16 cellular contexts compared by ENCODE assay signal in the genomic region with DNA sequence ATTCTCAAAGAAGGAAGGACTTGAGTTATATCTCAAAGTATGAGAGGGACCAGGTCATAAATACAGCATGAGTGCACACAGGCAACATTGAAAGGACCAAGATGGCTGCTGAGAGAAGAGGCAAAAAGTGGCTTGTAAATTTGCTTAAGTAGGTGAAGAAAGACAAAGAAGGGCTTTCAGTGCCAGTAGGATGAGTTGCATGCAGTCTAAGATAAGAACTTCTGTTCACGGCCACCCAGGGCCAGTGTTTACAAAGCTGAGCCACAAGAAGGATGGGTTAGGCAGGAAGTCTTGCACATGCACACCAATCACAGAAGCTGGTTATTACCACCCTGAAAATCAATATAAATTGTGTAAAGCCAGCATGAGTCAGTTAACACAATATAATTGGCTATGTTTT. TPM values are rescaled to one million over a fixed set of nuclear protein-coding genes. Genes with fewer than 3 reads are reported as not detected.
DNase-seq lines count a peak whose midpoint lies in the region; ATAC-seq and TF ChIP-seq lines count a peak whose summit lies in the region.
"Had no signal": no experiment of that assay in that cellular context is flagged by ENCODE, and none has a peak within 500 bp of the region (broad histone marks: within the 10 kb centered on the region; RNA-seq: fewer than 3 reads in every experiment).

No MANE protein-coding gene starts in this region.

- H3K4me1 Mint-ChIP-seq in activated naive CD8-positive, alpha-beta T cell treated with anti-CD3 and anti-CD28 coated beads, Interleukin-2, amount 10 ng/mL, durations not matched to agents 7 days and 5 days: peaks cover 3% of the 10 kb centered on the region
- H3K4me1 Mint-ChIP-seq in activated naive CD8-positive, alpha-beta T cell treated with anti-CD3 and anti-CD28 coated beads for 36 hours: peaks cover 5% of the 10 kb centered on the region
- peaks cover 3% of the 10 kb centered on the region for H3K4me1 Mint-ChIP-seq in activated naive CD4-positive, alpha-beta T cell treated with anti-CD3 and anti-CD28 coated beads, Interleukin-2, amount 10 ng/mL, durations not matched to agents 7 days and 5 days

- H3K27ac ChIP-seq in transverse colon (peak overlapping the region; percentile 37 to 55 (median 46)), coronary artery (no peak overlapping the region)
- H3K27ac ChIP-seq: parathyroid adenoma had no signal

- H3K4me3 ChIP-seq in transverse colon (no peak overlapping the region), coronary artery (no peak overlapping the region)
- H3K4me3 ChIP-seq: lung had no signal

- H3K36me3 ChIP-seq in transverse colon: no peaks in the 10 kb centered on the region

- in situ Hi-C loops in transverse colon (cut with MboI; ENCODE audit: low pct_ligation_motif_present in 1 of 4, low pct_unique_long_range_greater_than_20kb in 1 of 4, low sequenced_read_pairs in 3 of 4): no loop called here

- 0 to 27% methylated on average over 1 of the region's 1 CpG for WGBS in transverse colon (ENCODE audit: low coverage in 1 of 2), 2 donors

- no peak overlapping the region for H3K4me3 Mint-ChIP-seq in activated naive CD8-positive, alpha-beta T cell treated with anti-CD3 and anti-CD28 coated beads, Interleukin-2, amount 10 ng/mL, durations not matched to agents 7 days and 5 days
- H3K4me3 Mint-ChIP-seq in activated naive CD8-positive, alpha-beta T cell treated with anti-CD3 and anti-CD28 coated beads for 36 hours: no peak overlapping the region
- no peak overlapping the region for H3K4me3 Mint-ChIP-seq in activated naive CD4-positive, alpha-beta T cell treated with anti-CD3 and anti-CD28 coated beads, Interleukin-2, amount 10 ng/mL, durations not matched to agents 7 days and 5 days

- POLR2A ChIA-PET in activated naive CD8-positive, alpha-beta T cell treated with anti-CD3 and anti-CD28 coated beads, Interleukin-2, amount 10 ng/mL, durations not matched to agents 7 days and 5 days (lab: Charles Lee): no interaction called here

- H3K4me1 ChIP-seq in transverse colon: peaks cover 0 to 14% (median 6%) of the 10 kb centered on the region in 4 donors
- H3K4me1 ChIP-seq: parathyroid adenoma had no signal

- no peaks in the 10 kb centered on the region for H3K9me3 ChIP-seq in transverse colon

- H3K27ac Mint-ChIP-seq in activated naive CD8-positive, alpha-beta T cell treated with anti-CD3 and anti-CD28 coated beads, Interleukin-2, amount 10 ng/mL, durations not matched to agents 7 days and 5 days: no peak overlapping the region
- H3K27ac Mint-ChIP-seq in activated naive CD8-positive, alpha-beta T cell treated with anti-CD3 and anti-CD28 coated beads for 36 hours: no peak overlapping the region
- H3K27ac Mint-ChIP-seq in activated naive CD4-positive, alpha-beta T cell treated with anti-CD3 and anti-CD28 coated beads, Interleukin-2, amount 10 ng/mL, durations not matched to agents 7 days and 5 days: no peak overlapping the region

- intact Hi-C loops in transverse colon (cut with DNase I; ENCODE audit: low total_unique reads): no loop called here

- TF ChIP-seq CTCF in transverse colon (IDR thresholded peaks at IDR 0.05): no peak
- no peak for TF ChIP-seq CTCF in coronary artery (IDR thresholded peaks at IDR 0.05)

- no peak for TF ChIP-seq EP300 in transverse colon (IDR thresholded peaks at IDR 0.05; ENCODE audit: low read depth)

- no peak for DNase-seq in activated naive CD8-positive, alpha-beta T cell treated with anti-CD3 and anti-CD28 coated beads, Interleukin-2, amount 10 ng/mL, durations not matched to agents 7 days and 5 days
- no peak for DNase-seq in activated naive CD8-positive, alpha-beta T cell treated with anti-CD3 and anti-CD28 coated beads for 36 hours
- DNase-seq in SK-N-DZ (ENCODE audit: low spot score) (peak; percentile 32), fibroblast of peridontal ligament (ENCODE audit: extremely low read depth) (peak; percentile 1), transverse colon (peak; percentile 32), coronary artery (ENCODE audit: low spot score) (no peak), DMS153 treated with DMSO at 0.1 percent for 48 hours (lab: John Stamatoyannopoulos, UW; ENCODE audit: unreplicated experiment) (no peak)
- no peak for DNase-seq in activated naive CD4-positive, alpha-beta T cell treated with anti-CD3 and anti-CD28 coated beads, Interleukin-2, amount 10 ng/mL, durations not matched to agents 7 days and 5 days
- DNase-seq: ACHN; activated CD4-positive, CD25-positive, alpha-beta regulatory T cell; NCI-H1092; NCI-H510A; SHP77; stimulated activated CD8-positive, alpha-beta memory T cell treated with anti-CD3 and anti-CD28 coated beads, Interleukin-4, amount 100 ng/mL, for 48 hours had no signal

- H3K27me3 Mint-ChIP-seq in activated naive CD8-positive, alpha-beta T cell treated with anti-CD3 and anti-CD28 coated beads, Interleukin-2, amount 10 ng/mL, durations not matched to agents 7 days and 5 days: no peaks in the 10 kb centered on the region
- no peaks in the 10 kb centered on the region for H3K27me3 Mint-ChIP-seq in activated naive CD8-positive, alpha-beta T cell treated with anti-CD3 and anti-CD28 coated beads for 36 hours
- H3K27me3 Mint-ChIP-seq in activated naive CD4-positive, alpha-beta T cell treated with anti-CD3 and anti-CD28 coated beads, Interleukin-2, amount 10 ng/mL, durations not matched to agents 7 days and 5 days: no peaks in the 10 kb centered on the region

- no peaks in the 10 kb centered on the region for H3K27me3 ChIP-seq in transverse colon

- CTCF ChIA-PET in activated naive CD4-positive, alpha-beta T cell treated with anti-CD3 and anti-CD28 coated beads, Interleukin-2, amount 10 ng/mL, durations not matched to agents 7 days and 5 days (lab: Charles Lee): interaction anchor here (0.8 kb wide), 1 partner anchor 17 kb away, joined by 3 read pairs; no protein-coding TSS in a partner anchor

- no peak for TF ChIP-seq POLR2A in transverse colon (IDR thresholded peaks at IDR 0.05)

- peaks cover 5% of the 10 kb centered on the region for H3K9me3 Mint-ChIP-seq in activated naive CD8-positive, alpha-beta T cell treated with anti-CD3 and anti-CD28 coated beads, Interleukin-2, amount 10 ng/mL, durations not matched to agents 7 days and 5 days
- peaks cover 6% of the 10 kb centered on the region for H3K9me3 Mint-ChIP-seq in activated naive CD8-positive, alpha-beta T cell treated with anti-CD3 and anti-CD28 coated beads for 36 hours
- H3K9me3 Mint-ChIP-seq in activated naive CD4-positive, alpha-beta T cell treated with anti-CD3 and anti-CD28 coated beads, Interleukin-2, amount 10 ng/mL, durations not matched to agents 7 days and 5 days: peaks cover 2% of the 10 kb centered on the region

- ATAC-seq in activated naive CD8-positive, alpha-beta T cell treated with anti-CD3 and anti-CD28 coated beads, Interleukin-2, amount 10 ng/mL, durations not matched to agents 7 days and 5 days (ENCODE audit: low read depth): peak; percentile 60

- peaks cover 3% of the 10 kb centered on the region for H3K36me3 Mint-ChIP-seq in activated naive CD8-positive, alpha-beta T cell treated with anti-CD3 and anti-CD28 coated beads, Interleukin-2, amount 10 ng/mL, durations not matched to agents 7 days and 5 days
- no peaks in the 10 kb centered on the region for H3K36me3 Mint-ChIP-seq in activated naive CD8-positive, alpha-beta T cell treated with anti-CD3 and anti-CD28 coated beads for 36 hours
- no peaks in the 10 kb centered on the region for H3K36me3 Mint-ChIP-seq in activated naive CD4-positive, alpha-beta T cell treated with anti-CD3 and anti-CD28 coated beads, Interleukin-2, amount 10 ng/mL, durations not matched to agents 7 days and 5 days

RNA-seq across cellular contexts. Expression of a gene that starts 3.1 kb away (rescaled TPM):
- under 1 TPM in 1 of 2 experiments, not detected in 1; 0.28 TPM for total RNA-seq in activated naive CD8-positive, alpha-beta T cell treated with anti-CD3 and anti-CD28 coated beads, Interleukin-2, amount 10 ng/mL, durations not matched to agents 7 days and 5 days
- not detected for total RNA-seq in activated naive CD8-positive, alpha-beta T cell treated with anti-CD3 and anti-CD28 coated beads for 36 hours
- not detected in 2 replicates for polyA plus RNA-seq in SK-N-DZ (2014; cell fraction: cytosol; rRNA removed)
- polyA plus RNA-seq in SK-N-DZ (2014; cell fraction: nucleus; rRNA removed): 0.13 TPM in 1 of 2 replicates, not detected in the other
- total RNA-seq in transverse colon: 10 to 100 TPM in 3 of 4 donors, 1 to 10 TPM in 1; 4.8 to 41.8 (median 14.8) TPM

RNA-seq across cellular contexts. Expression of a gene that starts 35.1 kb away (rescaled TPM):
- total RNA-seq in activated naive CD8-positive, alpha-beta T cell treated with anti-CD3 and anti-CD28 coated beads, Interleukin-2, amount 10 ng/mL, durations not matched to agents 7 days and 5 days: under 1 TPM; 0.34 to 0.36 TPM
- not detected for total RNA-seq in activated naive CD8-positive, alpha-beta T cell treated with anti-CD3 and anti-CD28 coated beads for 36 hours
- not detected in 2 replicates for polyA plus RNA-seq in SK-N-DZ (2014; cell fraction: cytosol; rRNA removed)
- not detected in 2 replicates for polyA plus RNA-seq in SK-N-DZ (2014; cell fraction: nucleus; rRNA removed)
- total RNA-seq in transverse colon: 100 to 1,000 TPM in 3 of 4 donors, 10 to 100 TPM in 1; 20.9 to 257 (median 153) TPM

Comparison
In these comparisons a context has a peak if more than half of its experiments do, and no peak if none do; other contexts are left out.
1. DNase-seq: peak in SK-N-DZ (single experiment), fibroblast of peridontal ligament (single experiment) and transverse colon (single experiment); none in activated naive CD8-positive, alpha-beta T cell treated with anti-CD3 and anti-CD28 coated beads, Interleukin-2, amount 10 ng/mL, durations not matched to agents 7 days and 5 days (single experiment), activated naive CD8-positive, alpha-beta T cell treated with anti-CD3 and anti-CD28 coated beads for 36 hours (single experiment), activated naive CD4-positive, alpha-beta T cell treated with anti-CD3 and anti-CD28 coated beads, Interleukin-2, amount 10 ng/mL, durations not matched to agents 7 days and 5 days (single experiment), coronary artery (single experiment) and DMS153 treated with DMSO at 0.1 percent for 48 hours (single experiment).
2. H3K27ac ChIP-seq: peak in transverse colon (4 of 4); none in coronary artery (0 of 2).
3. RNA of a gene that starts 3.1 kb away (total RNA-seq): 4.8 to 41.8 TPM in transverse colon; 0.28 TPM in activated naive CD8-positive, alpha-beta T cell treated with anti-CD3 and anti-CD28 coated beads, Interleukin-2, amount 10 ng/mL, durations not matched to agents 7 days and 5 days and not detected in activated naive CD8-positive, alpha-beta T cell treated with anti-CD3 and anti-CD28 coated beads for 36 hours; every median in the first group is over 4 times any median in the second.
4. RNA of a gene that starts 35.1 kb away (total RNA-seq): 20.9 to 257 TPM in transverse colon; 0.34 to 0.36 TPM in activated naive CD8-positive, alpha-beta T cell treated with anti-CD3 and anti-CD28 coated beads, Interleukin-2, amount 10 ng/mL, durations not matched to agents 7 days and 5 days and not detected in activated naive CD8-positive, alpha-beta T cell treated with anti-CD3 and anti-CD28 coated beads for 36 hours; every median in the first group is over 10 times any median in the second.